Comparison of ENCODE assay signal across 1 cellular context in the genomic region with DNA sequence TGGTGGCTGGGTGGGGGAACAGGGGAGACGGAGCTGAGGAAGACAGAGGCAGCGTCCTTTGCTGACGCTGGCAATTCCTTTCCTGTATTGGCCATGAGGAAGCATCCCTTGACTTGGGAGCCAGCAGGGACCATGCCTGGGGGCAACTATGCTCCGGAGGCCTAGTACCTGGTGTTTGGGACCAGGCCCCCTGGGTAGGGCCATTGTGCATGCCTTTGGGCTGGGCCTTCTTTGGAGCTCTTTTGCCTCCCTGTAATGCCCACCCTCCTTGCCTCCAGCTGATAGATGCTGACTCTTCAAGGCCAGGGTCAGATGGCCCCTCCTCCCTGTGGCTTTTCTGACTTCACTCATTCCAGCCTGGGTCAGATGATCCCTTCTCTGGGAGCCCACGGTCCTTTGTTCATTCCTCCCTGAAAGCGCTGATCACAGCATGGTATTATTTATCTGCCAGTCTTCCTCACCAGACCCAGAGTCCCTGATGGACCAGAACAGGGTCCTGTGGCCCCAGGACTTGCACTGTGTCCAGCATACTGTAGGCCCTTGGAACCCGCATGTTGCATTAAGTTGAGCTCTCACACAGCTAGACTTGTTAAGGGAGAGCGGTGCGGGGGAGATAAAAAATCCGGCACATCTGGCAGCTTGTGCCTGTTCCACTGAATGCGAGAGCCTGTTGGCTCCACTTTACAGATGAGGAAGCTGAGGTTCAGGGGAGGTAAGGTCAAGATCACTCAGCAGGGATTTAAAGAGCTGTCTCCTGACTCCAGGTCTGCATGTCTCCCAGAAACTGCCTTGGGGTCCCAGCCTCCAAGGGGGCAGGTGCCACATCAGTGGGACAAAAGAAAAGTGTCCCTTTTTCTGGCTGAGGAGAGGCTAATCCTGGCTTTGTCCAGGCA.
TF ChIP-seq lines count a peak whose summit lies in the region.

No MANE protein-coding gene starts in this region.

TF ChIP-seq in GM12878, 131 proteins besides CTCF, POLR2A, EP300 and RAD21:
- no peak for TF ChIP-seq FOXM1 (IDR thresholded peaks at IDR 0.05; ENCODE audit: low read depth, low read length)
- TF ChIP-seq FOS (IDR thresholded peaks at IDR 0.05; ENCODE audit: borderline replicate concordance, extremely low read depth, insufficient read length): no peak
